In genomic region chr19:46210634-46211033, GRCh38 we compare ENCODE assay signal across 26 cellular contexts. TPM values are rescaled to one million over a fixed set of nuclear protein-coding genes. Genes with fewer than 3 reads are reported as not detected.
DNase-seq lines count a peak whose midpoint lies in the region; ATAC-seq and TF ChIP-seq lines count a peak whose summit lies in the region.
"Had no signal": no experiment of that assay in that cellular context is flagged by ENCODE, and none has a peak within 500 bp of the region (broad histone marks: within the 10 kb centered on the region; RNA-seq: fewer than 3 reads in every experiment).

No MANE protein-coding gene starts in this region.

- no peak for TF ChIP-seq CTCF in gastroesophageal sphincter (IDR thresholded peaks at IDR 0.05)

- H3K9me3 ChIP-seq in adipocyte (ENCODE audit: control insufficient read depth, low read length), result peaks cover 5% of the 10 kb centered on the region
- no peaks in the 10 kb centered on the region for H3K9me3 ChIP-seq in gastroesophageal sphincter
- H3K9me3 ChIP-seq in skeletal muscle tissue (ENCODE audit: control insufficient read depth in 3 of 3, low read length in 3 of 3), result no peaks in the 10 kb centered on the region
- H3K9me3 ChIP-seq: heart left ventricle, SJCRH30, thoracic aorta had no signal

- H3K27me3 ChIP-seq in adipocyte (replicated peaks; ENCODE audit: control insufficient read depth, insufficient read depth, low read length) (peaks cover 69% of the 10 kb centered on the region), gastroesophageal sphincter (peaks cover 10% of the 10 kb centered on the region), skeletal muscle tissue (ENCODE audit: control insufficient read depth in 3 of 3, insufficient read depth in 3 of 3, low read length in 3 of 3) (peaks cover 0 to 19% (median 9%) of the 10 kb centered on the region in 3 donors)
- H3K27me3 ChIP-seq: cardiac muscle cell, dorsolateral prefrontal cortex, heart left ventricle had no signal

- DNase-seq in DMS53 (lab: John Stamatoyannopoulos, UW), result peak; percentile 17
- no peak for DNase-seq in DMS53 treated with DMSO at 0.1 percent for 48 hours (lab: John Stamatoyannopoulos, UW; ENCODE audit: unreplicated experiment)
- peak; percentile 8 for DNase-seq in adipocyte (ENCODE audit: low read depth)
- no peak for DNase-seq in NCI-H1436 (lab: John Stamatoyannopoulos, UW)
- DNase-seq: activated CD4-positive, CD25-positive, alpha-beta regulatory T cell; heart left ventricle; HFFc6; NCI-H1694; nephron progenitor cell; T-helper 2 cell had no signal

- TF ChIP-seq POLR2A in gastroesophageal sphincter (IDR thresholded peaks at IDR 0.05) (no peak), GM18505 (IDR thresholded peaks at IDR 0.05; ENCODE audit: borderline replicate concordance, extremely low read depth, insufficient read depth, insufficient read length) (no peak)

- peaks cover 10% of the 10 kb centered on the region for H3K4me1 ChIP-seq in adipocyte (ENCODE audit: control insufficient read depth, insufficient read depth, low read length)
- H3K4me1 ChIP-seq in gastroesophageal sphincter, result peaks cover 0 to 15% (median 0%) of the 10 kb centered on the region in 3 donors
- peaks cover 26 to 57% (median 28%) of the 10 kb centered on the region in 3 donors for H3K4me1 ChIP-seq in skeletal muscle tissue (ENCODE audit: control insufficient read depth in 3 of 3, insufficient read depth in 3 of 3, low read length in 3 of 3)
- H3K4me1 ChIP-seq: SJCRH30 had no signal

- H3K36me3 ChIP-seq in adipocyte (ENCODE audit: control insufficient read depth, insufficient read depth, low read length, severe bottlenecking) (no peaks in the 10 kb centered on the region), gastroesophageal sphincter (no peaks in the 10 kb centered on the region), skeletal muscle tissue (ENCODE audit: control insufficient read depth in 3 of 3, insufficient read depth in 3 of 3, low read length in 3 of 3) (no peaks in the 10 kb centered on the region)
- H3K36me3 ChIP-seq: cardiac muscle cell, heart left ventricle, SJCRH30, thoracic aorta had no signal

- H3K27ac ChIP-seq in gastroesophageal sphincter (peak overlapping the region in 3 of 4 donors; percentile 53 to 72 (median 56)), skeletal muscle tissue (ENCODE audit: low read depth, low read length) (peak overlapping the region; percentile 41)
- H3K27ac ChIP-seq: 22Rv1, heart left ventricle, SJCRH30, thoracic aorta had no signal

- H3K4me3 ChIP-seq in adipocyte (ENCODE audit: low read length) (no peak overlapping the region), gastroesophageal sphincter (no peak overlapping the region), skeletal muscle tissue (ENCODE audit: low read length in 3 of 3) (peak overlapping the region in 1 of 3 donors; percentile 22)
- H3K4me3 ChIP-seq: cardiac muscle cell, dorsolateral prefrontal cortex, heart left ventricle, SJCRH30, thoracic aorta had no signal

- ATAC-seq in gastroesophageal sphincter, result no peak
- no peak for ATAC-seq in GM18505 (IDR thresholded peaks at IDR 0.05; ENCODE audit: unreplicated experiment)
- no peak for ATAC-seq in HG03196 (IDR thresholded peaks at IDR 0.05; ENCODE audit: unreplicated experiment)
- ATAC-seq: activated T-helper 17 cell treated with anti-CD3 and anti-CD28 coated beads, Interleukin-2, amount 50 U/mL, for 72 hours had no signal

- no peak overlapping the region for H3K9ac ChIP-seq in adipocyte (ENCODE audit: low read length)
- no peak overlapping the region for H3K9ac ChIP-seq in skeletal muscle tissue (ENCODE audit: low read depth in 1 of 3, low read length in 3 of 3)

- 14 to 50% methylated on average over 2 of the region's 2 CpGs for WGBS in gastroesophageal sphincter (ENCODE audit: low coverage in 1 of 2), 2 donors

- TF ChIP-seq EP300 in gastroesophageal sphincter (IDR thresholded peaks at IDR 0.05), result no peak

RNA-seq across cellular contexts. Expression of gene IGFL1, which starts 18.9 kb away (rescaled TPM):
- total RNA-seq in gastroesophageal sphincter (1 to 10 TPM in 1 of 4 donors, not detected in 3; 1.2 TPM), skeletal muscle tissue (not detected)
- total RNA-seq: activated CD8-positive, alpha-beta memory T cell treated with anti-CD3 and anti-CD28 coated beads for 36 hours; activated T-helper 17 cell treated with anti-CD3 and anti-CD28 coated beads, Interleukin-2, amount 50 U/mL, for 72 hours; B cell; cardiac muscle cell; fibroblast of lung; heart left ventricle; HFFc6; lung microvascular endothelial cell; M059J; pulmonary artery endothelial cell; SJCRH30; thoracic aorta had no signal

Comparison
In these comparisons a context has a peak if more than half of its experiments do, and no peak if none do; other contexts are left out.
1. DNase-seq: peak in DMS53 (single experiment) and adipocyte (single experiment); none in DMS53 treated with DMSO at 0.1 percent for 48 hours (single experiment) and NCI-H1436 (single experiment).